9 cellular contexts compared by ENCODE assay signal in genomic region chr14:85471744-85472143, GRCh38. TPM values are rescaled to one million over a fixed set of nuclear protein-coding genes. Genes with fewer than 3 reads are reported as not detected.
DNase-seq lines count a peak whose midpoint lies in the region; ATAC-seq, FAIRE-seq and TF ChIP-seq lines count a peak whose summit lies in the region.
"Had no signal": no experiment of that assay in that cellular context is flagged by ENCODE, and none has a peak within 500 bp of the region (broad histone marks: within the 10 kb centered on the region; RNA-seq: fewer than 3 reads in every experiment).

No MANE protein-coding gene starts in this region.

- no peak overlapping the region for H3K4me3 Mint-ChIP-seq in activated CD4-positive, alpha-beta T cell treated with anti-CD3 and anti-CD28 coated beads, Interleukin-2, amount 10 ng/mL, durations not matched to agents 7 days and 5 days

- no peaks in the 10 kb centered on the region for H3K36me3 Mint-ChIP-seq in activated CD4-positive, alpha-beta T cell treated with anti-CD3 and anti-CD28 coated beads, Interleukin-2, amount 10 ng/mL, durations not matched to agents 7 days and 5 days (ENCODE audit: low read depth)

- H3K27ac ChIP-seq in Panc1 (ENCODE audit: low read length) (no peak overlapping the region), pancreas (peak overlapping the region in 3 of 4 donors; percentile 2 to 79 (median 66))

- CTCF ChIA-PET in Panc1 (lab: Charles Lee), result no interaction called here
- CTCF ChIA-PET in activated CD4-positive, alpha-beta T cell treated with anti-CD3 and anti-CD28 coated beads, Interleukin-2, amount 10 ng/mL, durations not matched to agents 7 days and 5 days (lab: Charles Lee), result no interaction called here

- DNase-seq in GDM1 (lab: John Stamatoyannopoulos, UW) (peak; percentile 15), Panc1 (ENCODE audit: low read depth, low spot score) (peak; percentile 48), fibroblast of the conjunctiva (ENCODE audit: low read depth) (peak; percentile 69), pancreas (peak in 5 of 6 donors; percentile 50 to 83 (median 73)), hypothalamus (lab: John Stamatoyannopoulos, UW) (no peak)
- DNase-seq in activated effector memory CD4-positive, alpha-beta T cell treated with anti-CD3 and anti-CD28 coated beads, Interleukin-2, amount 50 U/mL, for 16 hours, result no peak
- no peak for DNase-seq in activated CD4-positive, alpha-beta T cell treated with anti-CD3 and anti-CD28 coated beads, Interleukin-2, amount 10 ng/mL, durations not matched to agents 7 days and 5 days
- DNase-seq: activated naive CD4-positive, alpha-beta T cell treated with Interleukin-2 at 50 U/mL for 16 hours had no signal

- intact Hi-C loops in Panc1 (cut with micrococcal nuclease; ENCODE audit: unreplicated experiment), result no loop called here
- intact Hi-C loops in pancreas (cut with DNase I), result loop anchor here in 1 of 3 donors (5.0 kb wide), 1 partner anchor 61 kb away; the partner anchor contains the start of gene FLRT2

- H3K27ac Mint-ChIP-seq in activated CD4-positive, alpha-beta T cell treated with anti-CD3 and anti-CD28 coated beads, Interleukin-2, amount 10 ng/mL, durations not matched to agents 7 days and 5 days, result no peak overlapping the region

- H3K36me3 ChIP-seq in Panc1 (ENCODE audit: control insufficient read depth, insufficient read depth, low read length) (no peaks in the 10 kb centered on the region), pancreas (no peaks in the 10 kb centered on the region)

- TF ChIP-seq CTCF in Panc1 (IDR thresholded peaks at IDR 0.05) (no peak), pancreas (IDR thresholded peaks at IDR 0.05) (no peak)

- ATAC-seq in Panc1 (peak; percentile 75), pancreas (peak; percentile 80 to 91 (median 84)), GM21390 (IDR thresholded peaks at IDR 0.05; ENCODE audit: unreplicated experiment) (no peak)

- no peaks in the 10 kb centered on the region for H3K4me1 Mint-ChIP-seq in activated CD4-positive, alpha-beta T cell treated with anti-CD3 and anti-CD28 coated beads, Interleukin-2, amount 10 ng/mL, durations not matched to agents 7 days and 5 days

- POLR2A ChIA-PET in Panc1 (lab: Charles Lee), result no interaction called here
- POLR2A ChIA-PET in activated CD4-positive, alpha-beta T cell treated with anti-CD3 and anti-CD28 coated beads, Interleukin-2, amount 10 ng/mL, durations not matched to agents 7 days and 5 days (lab: Charles Lee), result no interaction called here

- H3K4me1 ChIP-seq in Panc1 (ENCODE audit: control insufficient read depth, insufficient read depth, low read length), result no peaks in the 10 kb centered on the region
- H3K4me1 ChIP-seq in pancreas, result peaks cover 38 to 66% (median 63%) of the 10 kb centered on the region in 3 donors

- FAIRE-seq in pancreas (lab: Jason Lieb, UNC), result peak; percentile 13

- H3K27me3 ChIP-seq in Panc1 (ENCODE audit: control insufficient read depth, insufficient read depth, low read length), result no peaks in the 10 kb centered on the region
- H3K27me3 ChIP-seq in pancreas, result no peaks in the 10 kb centered on the region

- H3K9me3 ChIP-seq in Panc1 (ENCODE audit: control insufficient read depth, insufficient read depth, low read depth, low read length), result no peaks in the 10 kb centered on the region
- no peaks in the 10 kb centered on the region for H3K9me3 ChIP-seq in pancreas

- in situ Hi-C loops in Panc1 (cut with HindIII; ENCODE audit: low pct_unique_long_range_greater_than_20kb, low sequenced_read_pairs), result no loop called here

- H3K27me3 Mint-ChIP-seq in activated CD4-positive, alpha-beta T cell treated with anti-CD3 and anti-CD28 coated beads, Interleukin-2, amount 10 ng/mL, durations not matched to agents 7 days and 5 days, result no peaks in the 10 kb centered on the region

- 6 to 8% methylated on average over 4 of the region's 4 CpGs for WGBS in pancreas, 2 donors

- no TSS peak for BruUV-seq in Panc1 (replicated peaks; lab: Mats Ljungman, UMichigan)

- no peaks in the 10 kb centered on the region for H3K9me3 Mint-ChIP-seq in activated CD4-positive, alpha-beta T cell treated with anti-CD3 and anti-CD28 coated beads, Interleukin-2, amount 10 ng/mL, durations not matched to agents 7 days and 5 days

- H3K4me3 ChIP-seq in Panc1 (ENCODE audit: low read depth in 2 of 2, low read length in 2 of 2) (no peak overlapping the region), pancreas (no peak overlapping the region)

RNA-seq across cellular contexts. Expression of gene FLRT2, which starts 58.2 kb away (rescaled TPM):
- total RNA-seq in Panc1 (2021; ENCODE audit: unreplicated experiment), result 4.5 TPM
- 3.1 TPM for polyA plus RNA-seq in Panc1 (2012; ENCODE audit: insufficient read length)
- 100 to 1,000 TPM in 3 of 6 donors, 10 to 100 TPM in 3; 62.8 to 229 (median 91.7) TPM for total RNA-seq in pancreas
- 100 to 1,000 TPM; 119 to 125 TPM for polyA plus RNA-seq in pancreas
- not detected for total RNA-seq in activated CD4-positive, alpha-beta T cell treated with anti-CD3 and anti-CD28 coated beads, Interleukin-2, amount 10 ng/mL, durations not matched to agents 7 days and 5 days

Comparison
In these comparisons a context has a peak if more than half of its experiments do, and no peak if none do; other contexts are left out.
1. DNase-seq: peak in GDM1 (single experiment), Panc1 (single experiment), fibroblast of the conjunctiva (single experiment) and pancreas (5 of 6); none in hypothalamus (0 of 51), activated effector memory CD4-positive, alpha-beta T cell treated with anti-CD3 and anti-CD28 coated beads, Interleukin-2, amount 50 U/mL, for 16 hours (single experiment) and activated CD4-positive, alpha-beta T cell treated with anti-CD3 and anti-CD28 coated beads, Interleukin-2, amount 10 ng/mL, durations not matched to agents 7 days and 5 days (single experiment).
2. RNA of gene FLRT2, which starts 58.2 kb away (total RNA-seq): 62.8 to 229 TPM in pancreas; 4.5 TPM in Panc1 (single experiment) and not detected in activated CD4-positive, alpha-beta T cell treated with anti-CD3 and anti-CD28 coated beads, Interleukin-2, amount 10 ng/mL, durations not matched to agents 7 days and 5 days; every median in the first group is over 10 times any median in the second.